ENCODE assay signal across 7 cellular contexts in the genomic region with DNA sequence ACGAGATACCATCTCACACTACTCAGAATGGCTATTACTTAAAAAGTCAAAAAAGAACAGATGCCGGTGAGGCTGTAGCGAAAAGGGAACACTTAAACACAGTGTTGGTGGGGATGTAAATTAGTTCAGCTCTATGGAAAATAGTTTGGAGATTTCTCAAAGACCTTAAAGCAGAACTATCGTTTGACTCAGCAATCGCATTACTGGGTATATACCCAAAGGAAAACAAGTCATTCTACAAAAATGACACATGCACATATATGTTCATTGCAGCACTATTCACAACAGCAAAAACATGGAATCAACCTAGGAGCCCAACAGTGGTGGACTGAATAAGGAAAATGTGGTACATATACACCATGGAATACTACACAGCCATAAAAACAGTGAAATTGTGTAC. TPM values are rescaled to one million over a fixed set of nuclear protein-coding genes. Genes with fewer than 3 reads are reported as not detected.
"Had no signal": no experiment of that assay in that cellular context is flagged by ENCODE, and none has a peak within 500 bp of the region (broad histone marks: within the 10 kb centered on the region; RNA-seq: fewer than 3 reads in every experiment).

No MANE protein-coding gene starts in this region.

- H3K4me1 Mint-ChIP-seq: GM23338, H9, IgD-negative memory B cell had no signal

- H3K4me3 Mint-ChIP-seq: GM23338, H9 had no signal

- DNase-seq: H9, HCEC 1CT had no signal

- H3K27ac Mint-ChIP-seq: GM23338, H9, IgD-negative memory B cell had no signal

- ATAC-seq: GM23338, HepG2 had no signal

- FAIRE-seq: H1, H54, HepG2 had no signal

- H3K4me3 ChIP-seq: GM23338 had no signal

- H2AFZ ChIP-seq: GM23338 had no signal

- H3K4me2 ChIP-seq: GM23338 had no signal

- H3K36me3 Mint-ChIP-seq: IgD-negative memory B cell had no signal

RNA-seq across cellular contexts. Expression of gene SAMD9, which starts 56.9 kb away (rescaled TPM):
- total RNA-seq: H1, H9 had no signal
